Comparison of ENCODE assay signal across 10 cellular contexts in the genomic region with DNA sequence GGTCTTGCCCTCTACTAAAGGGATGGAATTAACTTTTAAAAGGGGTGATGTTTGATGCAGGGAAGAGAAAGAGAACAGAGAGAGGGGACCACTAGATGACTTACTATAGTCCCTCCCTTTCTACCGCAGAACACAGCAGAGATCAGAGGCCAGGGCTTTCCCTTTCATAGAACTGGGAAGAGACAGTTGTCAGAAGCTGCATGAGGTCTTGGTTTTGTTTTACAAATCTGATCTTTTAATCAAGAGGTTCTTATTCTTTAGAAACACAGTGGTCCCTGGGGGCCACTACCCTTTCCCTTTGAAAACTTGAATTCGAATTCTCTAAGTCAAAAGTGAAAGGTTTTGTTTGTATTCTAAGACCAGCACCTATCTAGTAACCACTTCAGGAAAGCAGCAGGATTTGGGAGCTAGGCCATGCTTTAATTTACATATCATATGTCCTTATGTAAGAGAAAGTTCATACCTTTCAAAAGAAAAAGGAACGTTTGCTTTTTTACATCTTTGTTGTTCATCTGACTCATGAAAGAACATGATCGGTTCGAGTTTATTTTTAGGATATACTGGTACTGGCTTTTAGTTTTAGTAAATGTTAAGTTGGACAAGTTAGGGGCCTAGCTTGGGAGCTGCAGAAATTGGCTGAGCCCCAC. TPM values are rescaled to one million over a fixed set of nuclear protein-coding genes. Genes with fewer than 3 reads are reported as not detected.
DNase-seq lines count a peak whose midpoint lies in the region; ATAC-seq and TF ChIP-seq lines count a peak whose summit lies in the region.
"Had no signal": no experiment of that assay in that cellular context is flagged by ENCODE, and none has a peak within 500 bp of the region (broad histone marks: within the 10 kb centered on the region; RNA-seq: fewer than 3 reads in every experiment).

No MANE protein-coding gene starts in this region.

- no peak for TF ChIP-seq POLR2A in prostate gland (IDR thresholded peaks at IDR 0.05)

- WGBS in GM23248 (ENCODE audit: low coverage in 1 of 2, low lambda C conversion rate in 2 of 2, missing lambda C conversion rate in 2 of 2), 2 experiments: 67 to 70% methylated on average over 5 of the region's 5 CpGs
- WGBS in esophagus, 2 donors: 30 to 33% methylated on average over 5 of the region's 5 CpGs
- WGBS in prostate gland: 20% methylated on average over 5 of the region's 5 CpGs

- H3K36me3 ChIP-seq in GM23248 (ENCODE audit: low read depth): no peaks in the 10 kb centered on the region
- peaks cover 10% of the 10 kb centered on the region for H3K36me3 ChIP-seq in NT2/D1 (ENCODE audit: insufficient read depth, insufficient read length, low read length)
- no peaks in the 10 kb centered on the region for H3K36me3 ChIP-seq in esophagus (ENCODE audit: control insufficient read depth in 2 of 2, insufficient read depth in 2 of 2, low read length in 1 of 2)
- no peaks in the 10 kb centered on the region for H3K36me3 ChIP-seq in prostate gland

- no peaks in the 10 kb centered on the region for H3K27me3 ChIP-seq in GM23248 (replicated peaks; ENCODE audit: insufficient read depth)
- H3K27me3 ChIP-seq in NT2/D1 (ENCODE audit: insufficient read depth, insufficient read length): no peaks in the 10 kb centered on the region
- H3K27me3 ChIP-seq in esophagus (ENCODE audit: control insufficient read depth in 1 of 2, insufficient read depth in 2 of 2, low read length in 2 of 2): no peaks in the 10 kb centered on the region
- no peaks in the 10 kb centered on the region for H3K27me3 ChIP-seq in prostate gland (replicated peaks; ENCODE audit: insufficient read depth)

- intact Hi-C loops in prostate gland (cut with DNase I): no loop called here

- no peak for TF ChIP-seq CTCF in prostate gland (IDR thresholded peaks at IDR 0.05)

- peaks cover 54% of the 10 kb centered on the region for H3K4me1 ChIP-seq in GM23248 (ENCODE audit: insufficient read depth)
- H3K4me1 ChIP-seq in NT2/D1 (ENCODE audit: insufficient read depth, insufficient read length): peaks cover 10% of the 10 kb centered on the region
- peaks cover 6 to 14% of the 10 kb centered on the region in 2 donors for H3K4me1 ChIP-seq in esophagus (ENCODE audit: control insufficient read depth in 2 of 2, insufficient read depth in 2 of 2, low read length in 1 of 2)
- H3K4me1 ChIP-seq in prostate gland (replicated peaks): peaks cover 15% of the 10 kb centered on the region

- H3K4me3 ChIP-seq in GM23248 (no peak overlapping the region), NT2/D1 (ENCODE audit: insufficient read length, low read depth) (no peak overlapping the region), esophagus (ENCODE audit: low read depth in 1 of 2, low read length in 2 of 2) (no peak overlapping the region), prostate gland (no peak overlapping the region)

- DNase-seq in GM23248: no peak
- peak; percentile 90 for DNase-seq in NT2/D1 (ENCODE audit: low read depth, low spot score)
- no peak for DNase-seq in prostate gland (ENCODE audit: low spot score)
- no peak for DNase-seq in GM03348 (ENCODE audit: low spot score)
- DNase-seq: DND-41, NCI-H2081 had no signal

- peaks cover 7% of the 10 kb centered on the region; the same call in 1 of the 2 replicates for H4K20me1 ChIP-seq in GM23248 (ENCODE audit: insufficient read depth)

- H3K9ac ChIP-seq in GM23248 (no peak overlapping the region), NT2/D1 (ENCODE audit: insufficient read length, low read depth) (no peak overlapping the region)

- peak overlapping the region; percentile 8 for H3K4me2 ChIP-seq in GM23248 (ENCODE audit: unreplicated experiment)

- peaks cover 99% of the 10 kb centered on the region for H3K79me2 ChIP-seq in GM23248 (ENCODE audit: insufficient read depth)

- H3K9me3 ChIP-seq in GM23248 (ENCODE audit: low read depth) (no peaks in the 10 kb centered on the region), NT2/D1 (ENCODE audit: insufficient read depth, low read length) (no peaks in the 10 kb centered on the region), esophagus (ENCODE audit: control insufficient read depth in 2 of 2, insufficient read depth in 1 of 2, low read depth in 1 of 2, low read length in 1 of 2) (no peaks in the 10 kb centered on the region), prostate gland (no peaks in the 10 kb centered on the region)

- H3F3A ChIP-seq in GM23248 (ENCODE audit: insufficient read depth): peaks cover 86% of the 10 kb centered on the region

- ATAC-seq in HG03520 (IDR thresholded peaks at IDR 0.05; ENCODE audit: unreplicated experiment) (no peak), GM21423 (IDR thresholded peaks at IDR 0.05; ENCODE audit: unreplicated experiment) (no peak), HG02610 (IDR thresholded peaks at IDR 0.05; ENCODE audit: unreplicated experiment) (no peak)

- H2AFZ ChIP-seq in GM23248: no peak overlapping the region

- in situ Hi-C loops in GM23248 (cut with MboI): loop anchor here (10.0 kb wide), 1 partner anchor 473 kb away; no protein-coding TSS in a partner anchor

- H3K27ac ChIP-seq in GM23248 (peak overlapping the region; percentile 13; the same call in 1 of the 2 replicates), esophagus (ENCODE audit: low read depth in 2 of 2, low read length in 1 of 2) (peak overlapping the region; percentile 30 to 52), prostate gland (peak overlapping the region; percentile 47 to 63)

- H3K9me2 ChIP-seq in GM23248 (ENCODE audit: insufficient read depth): no peaks in the 10 kb centered on the region

RNA-seq across cellular contexts. Expression of a gene that starts 6.3 kb away (rescaled TPM):
- total RNA-seq in GM23248 (2014; rRNA removed; shearing (Covaris generic)): 3.2 and 9.3 TPM in 2 replicates
- 1.2 and 1.9 TPM in 2 replicates for polyA plus RNA-seq in GM23248 (2016; fragmentation: Nextera tagmentation; extraction: Ambion mirVana)
- polyA plus RNA-seq in esophagus: 1 to 10 TPM; 2.8 to 6.2 TPM
- 10 to 100 TPM; 21.3 to 28.7 TPM for total RNA-seq in prostate gland

RNA-seq across cellular contexts. Expression of a gene that starts 41.0 kb away (rescaled TPM):
- total RNA-seq in GM23248 (2014; rRNA removed; shearing (Covaris generic)): 505 and 529 TPM in 2 replicates
- 49.7 and 50.1 TPM in 2 replicates for polyA plus RNA-seq in GM23248 (2016; fragmentation: Nextera tagmentation; extraction: Ambion mirVana)
- polyA plus RNA-seq in esophagus: 10 to 100 TPM; 10.1 to 13.9 TPM
- total RNA-seq in prostate gland: 10 to 100 TPM; 34.6 to 65.4 TPM
